In the genomic region with DNA sequence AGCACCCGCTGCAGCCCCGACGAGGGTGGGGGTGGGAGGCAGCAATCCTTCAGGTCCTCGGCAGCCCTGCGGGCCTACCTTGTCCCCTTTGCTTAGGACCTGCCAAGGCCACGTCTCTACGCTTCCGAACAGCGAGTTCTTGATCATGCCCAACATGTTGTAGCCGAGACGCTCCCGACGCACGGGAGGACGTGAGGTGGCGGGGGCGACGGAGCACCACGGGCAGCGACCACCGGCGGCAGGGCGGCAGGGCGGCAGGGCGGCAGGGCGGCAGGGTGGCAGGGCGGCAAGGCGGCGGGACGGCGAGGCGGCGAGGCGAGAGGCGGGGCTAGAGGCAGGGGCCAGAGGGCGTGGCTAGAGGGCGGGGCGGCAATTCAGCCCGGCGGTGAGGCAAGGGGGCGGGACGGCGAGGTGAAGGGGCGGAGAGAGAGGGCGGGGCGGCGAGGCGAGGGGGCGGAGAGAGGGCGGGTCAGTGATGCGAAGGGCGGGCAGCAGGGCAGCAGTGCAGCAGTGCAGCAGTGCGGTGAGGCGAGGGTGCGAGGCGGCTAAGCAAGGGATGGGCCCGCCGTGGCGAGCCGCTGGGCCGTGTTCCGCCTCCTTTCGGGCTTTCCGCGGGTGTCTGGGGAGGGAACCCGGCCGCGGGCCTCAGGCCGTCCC, we compare ENCODE assay signal across 8 cellular contexts. TPM values are rescaled to one million over a fixed set of nuclear protein-coding genes. Genes with fewer than 3 reads are reported as not detected.
DNase-seq lines count a peak whose midpoint lies in the region; ATAC-seq and TF ChIP-seq lines count a peak whose summit lies in the region.

A gene with protein sequence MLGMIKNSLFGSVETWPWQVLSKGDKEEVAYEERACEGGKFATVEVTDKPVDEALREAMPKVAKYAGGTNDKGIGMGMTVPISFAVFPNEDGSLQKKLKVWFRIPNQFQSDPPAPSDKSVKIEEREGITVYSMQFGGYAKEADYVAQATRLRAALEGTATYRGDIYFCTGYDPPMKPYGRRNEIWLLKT (minus strand): TSS at position 307 of the 657 bp plus-strand sequence. CDS start 151 bp downstream, at position 156.

- TF ChIP-seq CTCF in kidney epithelial cell (IDR thresholded peaks at IDR 0.05; ENCODE audit: insufficient read depth, low read length, poor library complexity, severe bottlenecking) = no peak

- peak; percentile 89 for ATAC-seq in HG03432 (IDR thresholded peaks at IDR 0.05; ENCODE audit: unreplicated experiment)

- peak; percentile 98 for DNase-seq in AG08395 (ENCODE audit: low spot score)
- peak; percentile 86 for DNase-seq in GM19238 (ENCODE audit: insufficient read length, low spot score)
- DNase-seq in NCI-H460 (ENCODE audit: extremely low read depth, low read depth) = peak; percentile 87
- peak; percentile 96 to 97 for DNase-seq in activated CD4-positive, alpha-beta T cell treated with anti-CD3 and anti-CD28 coated beads for 4 hours
- peak; percentile 99 for DNase-seq in cerebellum (ENCODE audit: low spot score)
- DNase-seq in kidney epithelial cell (ENCODE audit: low read depth) = no peak
- DNase-seq in stimulated activated CD4-positive, alpha-beta T cell treated with anti-CD3 and anti-CD28 coated beads, Interleukin-15, amount 100 ng/mL, for 24 hours = peak; percentile 97

- H3K4me3 ChIP-seq in kidney epithelial cell (ENCODE audit: low read depth, low read length) = peak within 1 kb of the TSS; percentile 95

- no peaks in the 10 kb centered on the region for H3K27me3 ChIP-seq in kidney epithelial cell (ENCODE audit: control insufficient read depth, insufficient read depth, low read length)

- H3K36me3 ChIP-seq in kidney epithelial cell (ENCODE audit: control insufficient read depth, insufficient read depth, low read length) = no peaks in the 10 kb centered on the region

RNA-seq across cellular contexts. Expression of the gene that starts here (rescaled TPM):
- 8.6 and 11.5 TPM in 2 replicates for total RNA-seq in NCI-H460 (2014; rRNA removed; shearing (Covaris generic))
- polyA plus RNA-seq in NCI-H460 (2014; cell fraction: nucleus; rRNA removed) = 8.2 and 9.0 TPM in 2 replicates
- 4.5 TPM for total RNA-seq in cerebellum
- total RNA-seq in kidney epithelial cell = 14.7 and 19.4 TPM in 2 replicates
